ENCODE assay signal across 14 cellular contexts in genomic region chr1:100433563-100433962, GRCh38.
DNase-seq lines count a peak whose midpoint lies in the region; ATAC-seq and TF ChIP-seq lines count a peak whose summit lies in the region.
"Had no signal": no experiment of that assay in that cellular context is flagged by ENCODE, and none has a peak within 500 bp of the region (broad histone marks: within the 10 kb centered on the region; RNA-seq: fewer than 3 reads in every experiment).

No MANE protein-coding gene starts in this region.

- H3K27ac Mint-ChIP-seq in activated CD8-positive, alpha-beta memory T cell treated with anti-CD3 and anti-CD28 coated beads, Interleukin-2, amount 10 ng/mL, durations not matched to agents 7 days and 5 days = peak overlapping the region; percentile 51
- H3K27ac Mint-ChIP-seq in stimulated activated effector memory CD8-positive, alpha-beta T cell treated with anti-CD3 and anti-CD28 coated beads, Interleukin-12 subunit alpha, Interleukin-12 subunit beta, amount 100 ng/mL, for 72 hours = peak overlapping the region; percentile 77
- no peak overlapping the region for H3K27ac Mint-ChIP-seq in activated naive CD4-positive, alpha-beta T cell treated with anti-CD3 and anti-CD28 coated beads for 36 hours

- H3K36me3 Mint-ChIP-seq in activated CD8-positive, alpha-beta memory T cell treated with anti-CD3 and anti-CD28 coated beads, Interleukin-2, amount 10 ng/mL, durations not matched to agents 7 days and 5 days = peaks cover 62% of the 10 kb centered on the region
- peaks cover 77% of the 10 kb centered on the region for H3K36me3 Mint-ChIP-seq in stimulated activated effector memory CD8-positive, alpha-beta T cell treated with anti-CD3 and anti-CD28 coated beads, Interleukin-12 subunit alpha, Interleukin-12 subunit beta, amount 100 ng/mL, for 72 hours
- H3K36me3 Mint-ChIP-seq in activated naive CD4-positive, alpha-beta T cell treated with anti-CD3 and anti-CD28 coated beads for 36 hours (ENCODE audit: low read depth) = peaks cover 28% of the 10 kb centered on the region

- no peaks in the 10 kb centered on the region for H3K27me3 ChIP-seq in PC-9 (ENCODE audit: insufficient read depth, low read depth)

- no peak overlapping the region for H3K4me3 Mint-ChIP-seq in activated CD8-positive, alpha-beta memory T cell treated with anti-CD3 and anti-CD28 coated beads, Interleukin-2, amount 10 ng/mL, durations not matched to agents 7 days and 5 days
- H3K4me3 Mint-ChIP-seq in stimulated activated effector memory CD8-positive, alpha-beta T cell treated with anti-CD3 and anti-CD28 coated beads, Interleukin-12 subunit alpha, Interleukin-12 subunit beta, amount 100 ng/mL, for 72 hours = no peak overlapping the region
- H3K4me3 Mint-ChIP-seq in activated naive CD4-positive, alpha-beta T cell treated with anti-CD3 and anti-CD28 coated beads for 36 hours = no peak overlapping the region

- intact Hi-C loops in PC-9 (cut with micrococcal nuclease; ENCODE audit: unreplicated experiment) = no loop called here
- intact Hi-C loops in activated naive CD4-positive, alpha-beta T cell treated with anti-CD3 and anti-CD28 coated beads for 36 hours (cut with micrococcal nuclease) = loop anchor here (1.0 to 2.0 kb wide), 2 partner anchors 16 to 57 kb away; no protein-coding TSS in a partner anchor

- DNase-seq in activated CD8-positive, alpha-beta memory T cell treated with anti-CD3 and anti-CD28 coated beads, Interleukin-2, amount 10 ng/mL, durations not matched to agents 7 days and 5 days = no peak
- DNase-seq in activated CD8-positive, alpha-beta memory T cell treated with anti-CD3 and anti-CD28 coated beads, Interleukin-2, amount 50 U/mL, for 4 hours = no peak
- DNase-seq in PC-9 (peak in 1 of 2 experiments; percentile 75), choroid plexus epithelial cell (ENCODE audit: low read depth) (peak; percentile 12), NCI-H1930 (lab: John Stamatoyannopoulos, UW) (no peak)
- no peak for DNase-seq in stimulated activated effector memory CD8-positive, alpha-beta T cell treated with anti-CD3 and anti-CD28 coated beads, Interleukin-12 subunit alpha, Interleukin-12 subunit beta, amount 100 ng/mL, for 72 hours (ENCODE audit: low spot score in 2 of 2)
- DNase-seq in activated naive CD4-positive, alpha-beta T cell treated with anti-CD3 and anti-CD28 coated beads for 36 hours = no peak
- DNase-seq: NCI-H1436; NCI-H2107; NCI-H69; NK-92 treated with Interleukin-12 subunit alpha and Interleukin-12 subunit beta, amount 100 ng/mL, for 24 hours had no signal

- no peaks in the 10 kb centered on the region for H3K36me3 ChIP-seq in PC-9 (ENCODE audit: low read depth)

- no peaks in the 10 kb centered on the region for H3K9me3 ChIP-seq in PC-9 (ENCODE audit: insufficient read depth, low read depth)

- ATAC-seq in activated CD8-positive, alpha-beta memory T cell treated with anti-CD3 and anti-CD28 coated beads, Interleukin-2, amount 10 ng/mL, durations not matched to agents 7 days and 5 days = no peak
- peak; percentile 63 for ATAC-seq in stimulated activated effector memory CD8-positive, alpha-beta T cell treated with anti-CD3 and anti-CD28 coated beads, Interleukin-12 subunit alpha, Interleukin-12 subunit beta, amount 100 ng/mL, for 72 hours
- ATAC-seq in GM18520 (IDR thresholded peaks at IDR 0.05; ENCODE audit: unreplicated experiment) = no peak

- H3K27me3 Mint-ChIP-seq in activated CD8-positive, alpha-beta memory T cell treated with anti-CD3 and anti-CD28 coated beads, Interleukin-2, amount 10 ng/mL, durations not matched to agents 7 days and 5 days = no peaks in the 10 kb centered on the region
- H3K27me3 Mint-ChIP-seq in activated naive CD4-positive, alpha-beta T cell treated with anti-CD3 and anti-CD28 coated beads for 36 hours (ENCODE audit: low read depth) = no peaks in the 10 kb centered on the region

- H3K4me1 ChIP-seq in PC-9 (replicated peaks; ENCODE audit: insufficient read depth) = peaks cover 17% of the 10 kb centered on the region

- no peak overlapping the region for H3K27ac ChIP-seq in PC-9
- H3K27ac ChIP-seq: C4-2B, HL-60 had no signal

- H3F3A ChIP-seq in PC-9 (ENCODE audit: insufficient read depth, low read depth) = peaks cover 3% of the 10 kb centered on the region; the same call in 1 of the 2 replicates

- TF ChIP-seq CTCF in PC-9 (conservative IDR thresholded peaks at IDR 0.05) = no peak
- TF ChIP-seq CTCF in choroid plexus epithelial cell (conservative IDR thresholded peaks at IDR 0.05; ENCODE audit: low read depth, low read length) = no peak

- POLR2A ChIA-PET in PC-9 (lab: Charles Lee; ENCODE audit: unreplicated experiment) = interaction anchor here (0.6 kb wide), 1 partner anchor 86 kb away, joined by 4 read pairs; no protein-coding TSS in a partner anchor

- no peaks in the 10 kb centered on the region for H4K20me1 ChIP-seq in PC-9 (ENCODE audit: insufficient read depth)

- no TSS peak for BruUV-seq in PC-9 (replicated peaks; lab: Mats Ljungman, UMichigan)

- H2AFZ ChIP-seq in PC-9 = no peak overlapping the region

- H3K4me3 ChIP-seq in PC-9 (no peak overlapping the region), choroid plexus epithelial cell (ENCODE audit: low read depth, low read length) (no peak overlapping the region)

- H3K9me2 ChIP-seq in PC-9 (ENCODE audit: insufficient read depth) = no peaks in the 10 kb centered on the region

- peak overlapping the region; percentile 33; the same call in 1 of the 2 replicates for H3K4me2 ChIP-seq in PC-9

- H3K9me3 Mint-ChIP-seq in activated CD8-positive, alpha-beta memory T cell treated with anti-CD3 and anti-CD28 coated beads, Interleukin-2, amount 10 ng/mL, durations not matched to agents 7 days and 5 days (ENCODE audit: low read depth) = no peaks in the 10 kb centered on the region
- no peaks in the 10 kb centered on the region for H3K9me3 Mint-ChIP-seq in stimulated activated effector memory CD8-positive, alpha-beta T cell treated with anti-CD3 and anti-CD28 coated beads, Interleukin-12 subunit alpha, Interleukin-12 subunit beta, amount 100 ng/mL, for 72 hours
- H3K9me3 Mint-ChIP-seq in activated naive CD4-positive, alpha-beta T cell treated with anti-CD3 and anti-CD28 coated beads for 36 hours = peaks cover 1% of the 10 kb centered on the region

- peaks cover 65% of the 10 kb centered on the region for H3K4me1 Mint-ChIP-seq in activated CD8-positive, alpha-beta memory T cell treated with anti-CD3 and anti-CD28 coated beads, Interleukin-2, amount 10 ng/mL, durations not matched to agents 7 days and 5 days
- peaks cover 33% of the 10 kb centered on the region for H3K4me1 Mint-ChIP-seq in stimulated activated effector memory CD8-positive, alpha-beta T cell treated with anti-CD3 and anti-CD28 coated beads, Interleukin-12 subunit alpha, Interleukin-12 subunit beta, amount 100 ng/mL, for 72 hours
- peaks cover 61% of the 10 kb centered on the region for H3K4me1 Mint-ChIP-seq in activated naive CD4-positive, alpha-beta T cell treated with anti-CD3 and anti-CD28 coated beads for 36 hours (ENCODE audit: low read depth)

- CTCF ChIA-PET in activated CD8-positive, alpha-beta memory T cell treated with anti-CD3 and anti-CD28 coated beads, Interleukin-2, amount 10 ng/mL, durations not matched to agents 7 days and 5 days (lab: Charles Lee) = interaction anchor here (1.0 to 3.4 kb wide), 5 partner anchors 11 to 81 kb away, joined by 3 to 25 read pairs (median 4); no protein-coding TSS in a partner anchor
- CTCF ChIA-PET in PC-9 (lab: Charles Lee) = interaction anchor here (1.0 kb wide), 1 partner anchor 22 kb away, joined by 3 read pairs; no protein-coding TSS in a partner anchor
- CTCF ChIA-PET in activated naive CD4-positive, alpha-beta T cell treated with anti-CD3 and anti-CD28 coated beads for 36 hours (lab: Charles Lee) = interaction anchor here (0.6 to 2.0 kb wide), 8 partner anchors 8 to 64 kb away, joined by 3 to 15 read pairs (median 5); no protein-coding TSS in a partner anchor

- H3K79me2 ChIP-seq in PC-9 (ENCODE audit: low read depth) = no peaks in the 10 kb centered on the region
